11 cellular contexts compared by ENCODE assay signal in the genomic region with DNA sequence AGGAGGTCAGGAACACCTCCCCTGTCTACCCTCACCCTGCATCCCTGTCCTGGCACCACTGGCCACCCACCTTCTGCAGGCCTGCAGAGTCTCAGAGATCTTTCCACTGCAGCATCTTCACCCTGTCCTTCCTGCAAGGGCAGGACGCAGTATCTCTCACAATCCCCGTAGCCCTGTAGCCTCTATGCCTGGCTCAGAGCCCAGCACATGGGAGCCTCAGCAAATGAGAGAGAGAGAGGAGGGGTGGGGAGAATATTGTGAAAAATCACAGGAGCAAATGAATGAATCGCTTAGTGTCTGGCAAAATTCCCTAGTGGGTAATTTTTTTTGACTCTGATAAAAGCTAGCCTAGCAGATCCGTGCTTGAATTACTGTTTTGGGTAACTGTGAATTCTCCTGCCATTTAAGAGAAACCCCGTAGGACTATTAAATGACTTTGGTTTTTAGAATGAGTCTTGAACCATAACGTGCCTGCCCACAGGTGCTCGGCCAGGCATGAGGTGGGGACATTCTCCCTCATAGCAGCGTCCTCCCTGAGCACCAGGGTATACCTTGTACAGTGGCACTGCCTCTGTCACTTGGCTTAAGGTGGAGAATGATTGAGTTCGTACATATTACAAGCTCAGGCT.
DNase-seq lines count a peak whose midpoint lies in the region; ATAC-seq and TF ChIP-seq lines count a peak whose summit lies in the region.
"Had no signal": no experiment of that assay in that cellular context is flagged by ENCODE, and none has a peak within 500 bp of the region (broad histone marks: within the 10 kb centered on the region; RNA-seq: fewer than 3 reads in every experiment).

No MANE protein-coding gene starts in this region.

- H3K4me3 Mint-ChIP-seq in neural crest cell: no peak overlapping the region
- H3K4me3 Mint-ChIP-seq: activated CD8-positive, alpha-beta memory T cell treated with anti-CD3 and anti-CD28 coated beads, Interleukin-2, amount 10 ng/mL, durations not matched to agents 7 days and 5 days; CD14-positive monocyte had no signal

- ATAC-seq in HG03571 (IDR thresholded peaks at IDR 0.05; ENCODE audit: unreplicated experiment) (no peak), GM18520 (IDR thresholded peaks at IDR 0.05; ENCODE audit: unreplicated experiment) (no peak)
- ATAC-seq: activated CD8-positive, alpha-beta memory T cell treated with anti-CD3 and anti-CD28 coated beads, Interleukin-2, amount 10 ng/mL, durations not matched to agents 7 days and 5 days had no signal

- no peaks in the 10 kb centered on the region for H3K9me3 Mint-ChIP-seq in neural crest cell
- H3K9me3 Mint-ChIP-seq: CD14-positive monocyte had no signal

- H3K27ac Mint-ChIP-seq in neural crest cell (ENCODE audit: unreplicated experiment): peak overlapping the region; percentile 6
- H3K27ac Mint-ChIP-seq: activated CD8-positive, alpha-beta memory T cell treated with anti-CD3 and anti-CD28 coated beads, Interleukin-2, amount 10 ng/mL, durations not matched to agents 7 days and 5 days; CD14-positive monocyte had no signal

- DNase-seq in COR-L47 (lab: John Stamatoyannopoulos, UW): peak; percentile 28
- peak; percentile 78 for DNase-seq in NCI-H446 treated with DMSO at 0.1 percent for 48 hours (lab: John Stamatoyannopoulos, UW)
- peak; percentile 53 for DNase-seq in fibroblast of mammary gland (ENCODE audit: low read depth)
- DNase-seq in neural crest cell (ENCODE audit: low read depth, low spot score): no peak
- no peak for DNase-seq in mesenteric fat pad (ENCODE audit: low spot score)
- no peak for DNase-seq in activated gamma-delta T cell (lab: John Stamatoyannopoulos, UW)
- DNase-seq: activated CD8-positive, alpha-beta memory T cell treated with anti-CD3 and anti-CD28 coated beads, Interleukin-2, amount 10 ng/mL, durations not matched to agents 7 days and 5 days; stimulated activated CD4-positive, alpha-beta T cell treated with anti-CD3 and anti-CD28 coated beads, Interleukin-2, amount 100 ng/mL, for 24 hours had no signal

- H3K4me3 ChIP-seq in fibroblast of mammary gland (ENCODE audit: control insufficient read depth, low read depth, low read length): no peak overlapping the region

- no peaks in the 10 kb centered on the region for H3K36me3 Mint-ChIP-seq in neural crest cell (ENCODE audit: low read depth)
- H3K36me3 Mint-ChIP-seq: activated CD8-positive, alpha-beta memory T cell treated with anti-CD3 and anti-CD28 coated beads, Interleukin-2, amount 10 ng/mL, durations not matched to agents 7 days and 5 days; CD14-positive monocyte had no signal

- H3K4me1 Mint-ChIP-seq in neural crest cell: peaks cover 4% of the 10 kb centered on the region
- H3K4me1 Mint-ChIP-seq: activated CD8-positive, alpha-beta memory T cell treated with anti-CD3 and anti-CD28 coated beads, Interleukin-2, amount 10 ng/mL, durations not matched to agents 7 days and 5 days; CD14-positive monocyte had no signal

- TF ChIP-seq CTCF in fibroblast of mammary gland (conservative IDR thresholded peaks at IDR 0.05; ENCODE audit: control insufficient read depth, insufficient read depth, low read depth, low read length) (no peak), neural crest cell (conservative IDR thresholded peaks at IDR 0.05) (no peak)

- H3K27me3 Mint-ChIP-seq in neural crest cell (ENCODE audit: low read depth): no peaks in the 10 kb centered on the region
- H3K27me3 Mint-ChIP-seq: activated CD8-positive, alpha-beta memory T cell treated with anti-CD3 and anti-CD28 coated beads, Interleukin-2, amount 10 ng/mL, durations not matched to agents 7 days and 5 days had no signal

Comparison
In these comparisons a context has a peak if more than half of its experiments do, and no peak if none do; other contexts are left out.
1. DNase-seq: peak in COR-L47 (single experiment), NCI-H446 treated with DMSO at 0.1 percent for 48 hours (single experiment) and fibroblast of mammary gland (single experiment); none in neural crest cell (single experiment), mesenteric fat pad (single experiment) and activated gamma-delta T cell (single experiment).